Comparison of ENCODE assay signal across 9 cellular contexts in genomic region chr5:5340206-5340729, GRCh38.
A peak's percentile ranks its signal among the peaks of the same experiment; 100 is the strongest.
DNase-seq lines count a peak whose midpoint lies in the region; ATAC-seq lines count a peak whose summit lies in the region.
"Had no signal": no experiment of that assay in that cellular context is flagged by ENCODE, and none has a peak within 500 bp of the region (broad histone marks: within the 10 kb centered on the region; RNA-seq: fewer than 3 reads in every experiment).

No MANE protein-coding gene starts in this region.

- DNase-seq in stimulated activated CD4-positive, alpha-beta T cell treated with anti-CD3 and anti-CD28 coated beads, Interleukin-15, amount 100 ng/mL, for 24 hours: peak; percentile 3
- DNase-seq in stimulated activated CD4-positive, alpha-beta T cell treated with anti-CD3 and anti-CD28 coated beads, Interleukin-4, amount 100 ng/mL, for 1 hour: no peak
- DNase-seq in dermis microvascular lymphatic vessel endothelial cell (ENCODE audit: low read depth in 2 of 2) (peak; percentile 60 to 62), medulla oblongata (ENCODE audit: extremely low spot score) (peak; percentile 32), DMS153 treated with DMSO at 0.1 percent for 48 hours (lab: John Stamatoyannopoulos, UW; ENCODE audit: unreplicated experiment) (no peak), NCI-H146 treated with DMSO at 0.1 percent for 48 hours (lab: John Stamatoyannopoulos, UW; ENCODE audit: unreplicated experiment) (no peak)
- DNase-seq: DMS79 had no signal

- ATAC-seq in HG03442 (IDR thresholded peaks at IDR 0.05; ENCODE audit: unreplicated experiment): no peak
- ATAC-seq in HG03135 (IDR thresholded peaks at IDR 0.05; ENCODE audit: unreplicated experiment): no peak

Comparison
In these comparisons a context has a peak if more than half of its experiments do, and no peak if none do; other contexts are left out.
1. DNase-seq: peak in stimulated activated CD4-positive, alpha-beta T cell treated with anti-CD3 and anti-CD28 coated beads, Interleukin-15, amount 100 ng/mL, for 24 hours (single experiment), dermis microvascular lymphatic vessel endothelial cell (2 of 2) and medulla oblongata (single experiment); none in stimulated activated CD4-positive, alpha-beta T cell treated with anti-CD3 and anti-CD28 coated beads, Interleukin-4, amount 100 ng/mL, for 1 hour (single experiment), DMS153 treated with DMSO at 0.1 percent for 48 hours (single experiment) and NCI-H146 treated with DMSO at 0.1 percent for 48 hours (single experiment).